18 cellular contexts compared by ENCODE assay signal in genomic region chr5:178454821-178455479, GRCh38.
DNase-seq lines count a peak whose midpoint lies in the region; ATAC-seq and TF ChIP-seq lines count a peak whose summit lies in the region.
"Had no signal": no experiment of that assay in that cellular context is flagged by ENCODE, and none has a peak within 500 bp of the region (broad histone marks: within the 10 kb centered on the region; RNA-seq: fewer than 3 reads in every experiment).

No MANE protein-coding gene starts in this region.

- H3K27me3 ChIP-seq in H7 (ENCODE audit: control insufficient read depth, insufficient read depth, low read length) (no peaks in the 10 kb centered on the region), spleen (replicated peaks in 1 of 7) (peaks cover 0 to 7% (median 0%) of the 10 kb centered on the region in 7 donors), right atrium auricular region (no peaks in the 10 kb centered on the region), Caco-2 (replicated peaks; ENCODE audit: control insufficient read depth, insufficient read depth, low read length) (no peaks in the 10 kb centered on the region; the same call in 1 of the 2 replicates)

- 88 to 94% (median 89%) methylated on average over 16 to 22 of the region's 22 CpGs for WGBS in spleen, 5 donors

- no peaks in the 10 kb centered on the region for H3K36me3 Mint-ChIP-seq in Caco-2 (ENCODE audit: insufficient read depth, unreplicated experiment)
- H3K36me3 Mint-ChIP-seq: CD8-positive, alpha-beta T cell had no signal

- no peak overlapping the region for H3K4me3 ChIP-seq in H7 (ENCODE audit: insufficient read depth, low read depth, low read length)
- no peak overlapping the region for H3K4me3 ChIP-seq in coronary artery
- H3K4me3 ChIP-seq in spleen: no peak overlapping the region
- H3K4me3 ChIP-seq in right atrium auricular region: no peak overlapping the region
- H3K4me3 ChIP-seq in Caco-2 (ENCODE audit: low read depth, low read length): no peak overlapping the region
- H3K4me3 ChIP-seq: A549, BLaER1, HAP-1 had no signal

- no peak for TF ChIP-seq POLR2A in spleen (IDR thresholded peaks at IDR 0.05)

- no peaks in the 10 kb centered on the region for H3K9me3 ChIP-seq in spleen
- no peaks in the 10 kb centered on the region for H3K9me3 ChIP-seq in right atrium auricular region
- H3K9me3 ChIP-seq in Caco-2: no peaks in the 10 kb centered on the region
- H3K9me3 ChIP-seq: BLaER1, HAP-1 had no signal

- H3K36me3 ChIP-seq in H7 (replicated peaks; ENCODE audit: control insufficient read depth, insufficient read depth, low read length) (no peaks in the 10 kb centered on the region), spleen (no peaks in the 10 kb centered on the region), right atrium auricular region (no peaks in the 10 kb centered on the region), Caco-2 (ENCODE audit: control insufficient read depth, insufficient read depth, low read length) (no peaks in the 10 kb centered on the region)
- H3K36me3 ChIP-seq: BLaER1, HAP-1 had no signal

- no peak overlapping the region for H3K27ac Mint-ChIP-seq in Caco-2 (ENCODE audit: unreplicated experiment)
- H3K27ac Mint-ChIP-seq: CD8-positive, alpha-beta T cell had no signal

- H3K27ac ChIP-seq in coronary artery (no peak overlapping the region), spleen (no peak overlapping the region), right atrium auricular region (no peak overlapping the region)
- H3K27ac ChIP-seq: A549, BLaER1 had no signal

- H3K4me3 Mint-ChIP-seq in Caco-2 (ENCODE audit: unreplicated experiment): no peak overlapping the region
- H3K4me3 Mint-ChIP-seq: CD8-positive, alpha-beta T cell had no signal

- TF ChIP-seq CTCF in coronary artery (IDR thresholded peaks at IDR 0.05) (no peak), spleen (IDR thresholded peaks at IDR 0.05 in 8 of 11, conservative IDR thresholded peaks at IDR 0.05 in 3 of 11) (no peak), right atrium auricular region (IDR thresholded peaks at IDR 0.05) (no peak), Caco-2 (IDR thresholded peaks at IDR 0.05; ENCODE audit: insufficient read depth in 1 of 2, low read depth in 1 of 2, low read length in 1 of 2, severe bottlenecking in 1 of 2, unreplicated experiment in 1 of 2) (no peak)

- no peak for ATAC-seq in HG03521 (IDR thresholded peaks at IDR 0.05; ENCODE audit: unreplicated experiment)
- ATAC-seq: A549; CD8-positive, alpha-beta T cell; Right ventricle myocardium inferior had no signal

- CTCF ChIA-PET in Caco-2 (lab: Charles Lee): no interaction called here

- no peaks in the 10 kb centered on the region for H3K4me1 Mint-ChIP-seq in Caco-2 (ENCODE audit: low read depth, unreplicated experiment)

- DNase-seq in H7 (peak; percentile 52), coronary artery (ENCODE audit: low spot score) (peak; percentile 62), mesenteric fat pad (ENCODE audit: low spot score) (peak; percentile 83), spleen (peak; percentile 66), DMS153 (lab: John Stamatoyannopoulos, UW) (no peak), right atrium auricular region (ENCODE audit: low spot score) (no peak), Caco-2 (no peak)
- DNase-seq: CD8-positive, alpha-beta T cell; DMS79; NCI-H1105 treated with DMSO at 0.1 percent for 48 hours; NCI-H1694; NCI-H748 treated with DMSO at 0.1 percent for 48 hours; NK-92 treated with Interleukin-12 subunit alpha and Interleukin-12 subunit beta, amount 100 ng/mL, for 24 hours had no signal

- intact Hi-C loops in spleen (cut with DNase I; ENCODE audit: low total_unique reads): no loop called here
- intact Hi-C loops in Caco-2 (cut with micrococcal nuclease; ENCODE audit: unreplicated experiment): no loop called here

- H3K9me3 Mint-ChIP-seq in Caco-2 (ENCODE audit: unreplicated experiment): no peaks in the 10 kb centered on the region
- H3K9me3 Mint-ChIP-seq: CD8-positive, alpha-beta T cell had no signal

- H3K27me3 Mint-ChIP-seq in Caco-2 (ENCODE audit: insufficient read depth, unreplicated experiment): peaks cover 4% of the 10 kb centered on the region

- BruUV-seq in Caco-2 (replicated peaks; lab: Mats Ljungman, UMichigan): no TSS peak

- H3K4me1 ChIP-seq in spleen: peaks cover 0 to 7% (median 0%) of the 10 kb centered on the region in 6 donors
- no peaks in the 10 kb centered on the region for H3K4me1 ChIP-seq in right atrium auricular region
- H3K4me1 ChIP-seq in Caco-2: no peaks in the 10 kb centered on the region
- H3K4me1 ChIP-seq: A549, BLaER1, HAP-1 had no signal

- POLR2A ChIA-PET in Caco-2 (lab: Charles Lee): no interaction called here

Comparison
In these comparisons a context has a peak if more than half of its experiments do, and no peak if none do; other contexts are left out.
1. DNase-seq: peak in H7 (single experiment), coronary artery (single experiment), mesenteric fat pad (single experiment) and spleen (single experiment); none in DMS153 (single experiment), right atrium auricular region (single experiment) and Caco-2 (0 of 2).